In genomic region chr9:26809795-26810194, GRCh38 we compare ENCODE assay signal across 16 cellular contexts.
A peak's percentile ranks its signal among the peaks of the same experiment; 100 is the strongest.
DNase-seq lines count a peak whose midpoint lies in the region; TF ChIP-seq lines count a peak whose summit lies in the region.
"Had no signal": no experiment of that assay in that cellular context is flagged by ENCODE, and none has a peak within 500 bp of the region (broad histone marks: within the 10 kb centered on the region; RNA-seq: fewer than 3 reads in every experiment).

No MANE protein-coding gene starts in this region.

- TF ChIP-seq RAD21 in SK-N-SH (IDR thresholded peaks at IDR 0.05; ENCODE audit: low read length), result no peak

- TF ChIP-seq CTCF in SK-N-SH (IDR thresholded peaks at IDR 0.05) (no peak), fibroblast of lung (conservative IDR thresholded peaks at IDR 0.05 in 1 of 2, IDR thresholded peaks at IDR 0.05 in 1 of 2; ENCODE audit: low read depth in 1 of 2, low read length in 2 of 2) (no peak)

- H3K4me3 ChIP-seq in SK-N-SH (ENCODE audit: low read depth in 2 of 2, low read length in 1 of 2) (no peak overlapping the region), fibroblast of lung (replicated peaks in 1 of 4; ENCODE audit: control extremely low read depth in 1 of 4, insufficient read depth in 1 of 4, low read depth in 3 of 4, low read length in 4 of 4) (no peak overlapping the region), H7 (ENCODE audit: insufficient read depth, low read depth, low read length) (no peak overlapping the region)
- H3K4me3 ChIP-seq: tibial nerve had no signal

- POLR2A ChIA-PET in SK-N-SH (lab: Yijun Ruan, JAX), result no interaction called here

- H3K9ac ChIP-seq in SK-N-SH (no peak overlapping the region), fibroblast of lung (ENCODE audit: insufficient read depth, low read length) (no peak overlapping the region)
- H3K9ac ChIP-seq: parathyroid adenoma had no signal

- TF ChIP-seq EP300 in SK-N-SH (IDR thresholded peaks at IDR 0.05; ENCODE audit: borderline replicate concordance in 1 of 2, low read depth in 1 of 2, low read length in 1 of 2), result no peak

- H3K36me3 ChIP-seq in SK-N-SH (replicated peaks in 1 of 2; ENCODE audit: control insufficient read depth in 1 of 2, insufficient read depth in 2 of 2, low read length in 1 of 2), result no peaks in the 10 kb centered on the region
- no peaks in the 10 kb centered on the region for H3K36me3 ChIP-seq in fibroblast of lung (ENCODE audit: control insufficient read depth, insufficient read depth, low read length)
- no peaks in the 10 kb centered on the region for H3K36me3 ChIP-seq in H7 (replicated peaks; ENCODE audit: control insufficient read depth, insufficient read depth, low read length)
- H3K36me3 ChIP-seq: tibial nerve had no signal

- CTCF ChIA-PET in SK-N-SH (lab: Yijun Ruan, JAX), result no interaction called here

- H3K27me3 ChIP-seq in SK-N-SH (ENCODE audit: insufficient read depth) (no peaks in the 10 kb centered on the region), fibroblast of lung (ENCODE audit: control insufficient read depth, insufficient read depth, low read length) (no peaks in the 10 kb centered on the region), H7 (ENCODE audit: control insufficient read depth, insufficient read depth, low read length) (no peaks in the 10 kb centered on the region)
- H3K27me3 ChIP-seq: tibial nerve had no signal

- WGBS in SK-N-SH (ENCODE audit: low lambda C conversion rate), result 0% methylated on average over 1 of the region's 1 CpG

- H3K4me2 ChIP-seq in SK-N-SH (no peak overlapping the region), fibroblast of lung (ENCODE audit: extremely low read depth, insufficient read depth, low read length) (no peak overlapping the region)

- DNase-seq in DMS53 (lab: John Stamatoyannopoulos, UW), result peak; percentile 50
- DNase-seq in DMS53 treated with DMSO at 0.1 percent for 48 hours (lab: John Stamatoyannopoulos, UW; ENCODE audit: unreplicated experiment), result no peak
- DNase-seq in SK-N-SH, result no peak
- DNase-seq in fibroblast of lung (ENCODE audit: low read depth in 2 of 2), result peak; percentile 70 to 85
- peak; percentile 89 for DNase-seq in stromal cell of bone marrow (ENCODE audit: low read depth)
- no peak for DNase-seq in caudate nucleus (lab: John Stamatoyannopoulos, UW)
- no peak for DNase-seq in NAMALWA (ENCODE audit: low spot score)
- no peak for DNase-seq in H7
- DNase-seq: activated CD4-positive, alpha-beta T cell treated with anti-CD3 and anti-CD28 coated beads, Interleukin-2, amount 10 ng/mL, durations not matched to agents 24 days and 14 days; MV-4-11; NCI-H2171 treated with DMSO at 0.1 percent for 48 hours; stimulated activated CD4-positive, alpha-beta T cell treated with anti-CD3 and anti-CD28 coated beads, Interleukin-15, amount 100 ng/mL, for 24 hours; T-helper 17 cell had no signal

- no peaks in the 10 kb centered on the region for H3K4me1 ChIP-seq in SK-N-SH (ENCODE audit: control insufficient read depth in 1 of 2, insufficient read depth in 2 of 2, low read depth in 1 of 2, low read length in 1 of 2)
- no peaks in the 10 kb centered on the region for H3K4me1 ChIP-seq in fibroblast of lung (ENCODE audit: control insufficient read depth, extremely low read depth, insufficient read depth, low read length)
- H3K4me1 ChIP-seq: parathyroid adenoma, tibial nerve had no signal

- H3K9me3 ChIP-seq in SK-N-SH, result no peaks in the 10 kb centered on the region
- no peaks in the 10 kb centered on the region for H3K9me3 ChIP-seq in fibroblast of lung (ENCODE audit: control insufficient read depth, insufficient read depth, low read depth, low read length)
- H3K9me3 ChIP-seq: tibial nerve had no signal

- H3F3A ChIP-seq in SK-N-SH (replicated peaks; ENCODE audit: insufficient read depth), result no peaks in the 10 kb centered on the region

- H2AFZ ChIP-seq in SK-N-SH (ENCODE audit: low read depth), result no peak overlapping the region
- H2AFZ ChIP-seq in fibroblast of lung (ENCODE audit: low read length), result no peak overlapping the region
- H2AFZ ChIP-seq: parathyroid adenoma had no signal

- no peaks in the 10 kb centered on the region for H3K9me2 ChIP-seq in SK-N-SH

- no peaks in the 10 kb centered on the region for H3K79me2 ChIP-seq in SK-N-SH (ENCODE audit: insufficient read depth)
- no peaks in the 10 kb centered on the region for H3K79me2 ChIP-seq in fibroblast of lung (ENCODE audit: control insufficient read depth, insufficient read depth, low read length)
- H3K79me2 ChIP-seq: parathyroid adenoma had no signal

- H4K20me1 ChIP-seq in SK-N-SH (ENCODE audit: insufficient read depth) (no peaks in the 10 kb centered on the region), fibroblast of lung (ENCODE audit: control insufficient read depth, extremely low read depth, insufficient read depth, low read length) (no peaks in the 10 kb centered on the region)

- H3K27ac ChIP-seq in SK-N-SH (ENCODE audit: low read depth in 2 of 2, low read length in 1 of 2), result no peak overlapping the region; a peak in 1 of 4 replicates
- H3K27ac ChIP-seq in fibroblast of lung (ENCODE audit: insufficient read depth, low read length), result no peak overlapping the region
- no peak overlapping the region for H3K27ac ChIP-seq in caudate nucleus (ENCODE audit: low read depth, low read length)
- H3K27ac ChIP-seq: 22Rv1, parathyroid adenoma, tibial nerve had no signal

TF ChIP-seq in SK-N-SH, 30 proteins besides CTCF, POLR2A, EP300 and RAD21:
- no peak for TF ChIP-seq MXI1 (IDR thresholded peaks at IDR 0.05; ENCODE audit: low read depth, low read length)
- TF ChIP-seq EZH2phosphoT487 (IDR thresholded peaks at IDR 0.05; ENCODE audit: borderline replicate concordance, low read depth), result no peak
- no peak for TF ChIP-seq TCF12 (IDR thresholded peaks at IDR 0.05)
- peak; percentile 49 for TF ChIP-seq NFIC (IDR thresholded peaks at IDR 0.05; ENCODE audit: borderline replicate concordance)
- TF ChIP-seq USF1 (IDR thresholded peaks at IDR 0.05; ENCODE audit: borderline replicate concordance, low read depth), result no peak
- no peak for TF ChIP-seq SIN3A (IDR thresholded peaks at IDR 0.05; ENCODE audit: borderline replicate concordance, low read depth, low read length)
- no peak for TF ChIP-seq TEAD4 (IDR thresholded peaks at IDR 0.05; ENCODE audit: borderline replicate concordance, insufficient read depth)
- TF ChIP-seq, protein P1, sequence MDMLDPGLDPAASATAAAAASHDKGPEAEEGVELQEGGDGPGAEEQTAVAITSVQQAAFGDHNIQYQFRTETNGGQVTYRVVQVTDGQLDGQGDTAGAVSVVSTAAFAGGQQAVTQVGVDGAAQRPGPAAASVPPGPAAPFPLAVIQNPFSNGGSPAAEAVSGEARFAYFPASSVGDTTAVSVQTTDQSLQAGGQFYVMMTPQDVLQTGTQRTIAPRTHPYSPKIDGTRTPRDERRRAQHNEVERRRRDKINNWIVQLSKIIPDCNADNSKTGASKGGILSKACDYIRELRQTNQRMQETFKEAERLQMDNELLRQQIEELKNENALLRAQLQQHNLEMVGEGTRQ (IDR thresholded peaks at IDR 0.05; ENCODE audit: borderline replicate concordance, low read depth, low read length), result no peak

Comparison
In these comparisons a context has a peak if more than half of its experiments do, and no peak if none do; other contexts are left out.
1. DNase-seq: peak in DMS53 (single experiment), fibroblast of lung (2 of 2) and stromal cell of bone marrow (single experiment); none in DMS53 treated with DMSO at 0.1 percent for 48 hours (single experiment), SK-N-SH (single experiment), caudate nucleus (0 of 61), NAMALWA (single experiment) and H7 (single experiment).